1 cellular context compared by ENCODE assay signal in genomic region chr2:79219383-79219988, GRCh38.
TF ChIP-seq lines count a peak whose summit lies in the region.

No MANE protein-coding gene starts in this region.

TF ChIP-seq in HepG2, 621 proteins besides CTCF, POLR2A, EP300 and RAD21 (continued from another document):
- TF ChIP-seq ZUFSP (CRISPR knock-in tag; IDR thresholded peaks at IDR 0.05; ENCODE audit: borderline replicate concordance) = no peak
- no peak for TF ChIP-seq ZNF263 (CRISPR knock-in tag; IDR thresholded peaks at IDR 0.05)
- peak; percentile 70 for TF ChIP-seq NR2F6 (IDR thresholded peaks at IDR 0.05)
- peak; percentile 60; the same call in 1 of the 2 replicates for TF ChIP-seq NR2F6 (CRISPR knock-in tag; IDR thresholded peaks at IDR 0.05)
- TF ChIP-seq ZNF609 (CRISPR knock-in tag; IDR thresholded peaks at IDR 0.05; ENCODE audit: borderline replicate concordance) = no peak
- TF ChIP-seq GFI1 (CRISPR knock-in tag; IDR thresholded peaks at IDR 0.05; ENCODE audit: borderline replicate concordance) = no peak
